Comparison of ENCODE assay signal across 8 cellular contexts in the genomic region with DNA sequence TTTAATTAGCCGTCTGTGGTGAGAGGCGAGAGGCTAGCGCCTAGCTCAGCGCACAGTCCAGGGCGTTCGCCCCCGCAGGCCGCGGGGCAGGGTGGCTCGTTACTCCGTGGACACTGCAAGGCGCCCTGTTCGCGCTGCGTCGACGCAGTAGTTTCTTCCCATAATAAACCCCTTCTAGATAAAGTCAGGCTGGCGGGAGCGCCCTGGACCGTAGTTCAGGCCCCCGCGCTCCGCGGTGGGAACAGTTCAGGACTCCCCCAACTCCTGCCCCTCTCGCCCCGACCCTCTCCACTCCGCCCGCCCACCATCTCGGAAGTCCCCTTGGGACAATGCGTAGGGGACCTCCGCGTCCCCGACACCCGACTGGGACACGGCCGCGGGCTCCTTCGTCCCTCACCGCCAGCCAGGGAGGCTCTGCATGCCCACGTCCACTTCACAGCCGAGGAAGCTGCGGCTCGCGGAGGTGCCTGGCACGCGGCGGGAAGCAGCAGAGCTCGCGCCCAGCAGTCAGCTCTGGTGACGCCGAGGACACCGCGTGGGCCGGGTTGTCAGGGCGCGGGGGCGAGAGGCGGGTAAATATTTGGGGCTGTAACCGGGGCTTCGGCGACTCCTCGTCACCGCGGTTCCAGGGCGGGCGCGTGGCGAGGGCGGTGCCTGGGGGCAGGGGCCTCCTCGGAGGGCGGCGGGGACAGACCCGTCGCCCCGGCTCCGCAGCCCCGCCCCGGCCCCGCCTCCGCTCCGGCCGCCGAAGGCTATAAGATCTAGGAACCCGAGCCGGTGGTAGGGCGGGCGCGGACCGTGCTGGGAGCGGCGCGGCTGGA. TPM values are rescaled to one million over a fixed set of nuclear protein-coding genes. Genes with fewer than 3 reads are reported as not detected.
DNase-seq lines count a peak whose midpoint lies in the region; ATAC-seq and TF ChIP-seq lines count a peak whose summit lies in the region.

A gene with protein sequence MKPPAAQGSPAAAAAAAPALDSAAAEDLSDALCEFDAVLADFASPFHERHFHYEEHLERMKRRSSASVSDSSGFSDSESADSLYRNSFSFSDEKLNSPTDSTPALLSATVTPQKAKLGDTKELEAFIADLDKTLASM (plus strand): TSS at position 783 of the 821 bp plus-strand sequence. CDS start 158 bp downstream, outside the sequence.

- peaks cover 38% of the 10 kb centered on the region for H3K36me3 Mint-ChIP-seq in activated naive CD8-positive, alpha-beta T cell treated with anti-CD3 and anti-CD28 coated beads, Interleukin-2, amount 50 U/mL, for 24 hours (ENCODE audit: low read depth)

- H3K9me3 Mint-ChIP-seq in activated naive CD8-positive, alpha-beta T cell treated with anti-CD3 and anti-CD28 coated beads, Interleukin-2, amount 50 U/mL, for 24 hours, result peaks cover 10% of the 10 kb centered on the region

- peaks cover 4% of the 10 kb centered on the region; the same call in 1 of the 2 replicates for H3K9me3 ChIP-seq in AG04450 (ENCODE audit: control insufficient read depth, insufficient read depth, low read length)
- no peaks in the 10 kb centered on the region for H3K9me3 ChIP-seq in left ventricle myocardium inferior (replicated peaks)
- H3K9me3 ChIP-seq in prostate gland, result no peaks in the 10 kb centered on the region
- H3K9me3 ChIP-seq in upper lobe of left lung, result no peaks in the 10 kb centered on the region

- WGBS in prostate gland, result 9% methylated on average over 91 of the region's 92 CpGs
- 10 to 11% methylated on average over 35 to 87 of the region's 92 CpGs for WGBS in upper lobe of left lung, 2 donors

- no peak for DNase-seq in AG04450 (ENCODE audit: low read depth, low spot score)
- peak; percentile 63 for DNase-seq in SW480 (ENCODE audit: low spot score)
- peak; percentile 97 for DNase-seq in activated naive CD8-positive, alpha-beta T cell treated with anti-CD3 and anti-CD28 coated beads, Interleukin-2, amount 50 U/mL, for 24 hours
- DNase-seq in left ventricle myocardium inferior, result peak; percentile 81
- DNase-seq in prostate gland (ENCODE audit: low spot score), result peak; percentile 74
- DNase-seq in upper lobe of left lung, result peak; percentile 86 to 99

- TF ChIP-seq POLR2A in prostate gland (IDR thresholded peaks at IDR 0.05), result peak; percentile 70
- peak in 2 of 4 donors; percentile 61 to 95 for TF ChIP-seq POLR2A in upper lobe of left lung (IDR thresholded peaks at IDR 0.05)

- CTCF ChIA-PET in AG04450 (lab: Charles Lee), result interaction anchor here (4.3 kb wide), 1 partner anchor 194 kb away, joined by 93 read pairs; no protein-coding TSS in a partner anchor

- H3K27me3 Mint-ChIP-seq in activated naive CD8-positive, alpha-beta T cell treated with anti-CD3 and anti-CD28 coated beads, Interleukin-2, amount 50 U/mL, for 24 hours, result peaks cover 21% of the 10 kb centered on the region

- peak within 1 kb of the TSS; percentile 84 for H3K4me3 ChIP-seq in AG04450 (ENCODE audit: low read depth, low read length)
- peak within 1 kb of the TSS; percentile 72 for H3K4me3 ChIP-seq in left ventricle myocardium inferior
- H3K4me3 ChIP-seq in prostate gland, result peak within 1 kb of the TSS; percentile 60 to 61
- peak within 1 kb of the TSS; percentile 80 to 92 (median 86) for H3K4me3 ChIP-seq in upper lobe of left lung

- TF ChIP-seq CTCF in AG04450 (IDR thresholded peaks at IDR 0.05; ENCODE audit: low read depth, low read length) (no peak), left ventricle myocardium inferior (IDR thresholded peaks at IDR 0.05; ENCODE audit: borderline replicate concordance) (no peak), prostate gland (IDR thresholded peaks at IDR 0.05) (no peak), upper lobe of left lung (IDR thresholded peaks at IDR 0.05) (no peak)

- H3K27me3 ChIP-seq in AG04450 (ENCODE audit: control insufficient read depth, insufficient read depth, low read length) (peaks cover 20% of the 10 kb centered on the region), left ventricle myocardium inferior (ENCODE audit: low read depth) (peaks cover 49% of the 10 kb centered on the region), prostate gland (replicated peaks; ENCODE audit: insufficient read depth) (no peaks in the 10 kb centered on the region), upper lobe of left lung (no peaks in the 10 kb centered on the region)

- peak in 2 of 4 donors; percentile 21 to 84 for TF ChIP-seq EP300 in upper lobe of left lung (IDR thresholded peaks at IDR 0.05)

- H3K27ac Mint-ChIP-seq in activated naive CD8-positive, alpha-beta T cell treated with anti-CD3 and anti-CD28 coated beads, Interleukin-2, amount 50 U/mL, for 24 hours, result peak within 1 kb of the TSS; percentile 96

- POLR2A ChIA-PET in AG04450 (lab: Yijun Ruan, JAX), result interaction anchor here (0.6 to 0.9 kb wide), 3 partner anchors 37 to 201 kb away, joined by 3 to 5 read pairs (median 4); no protein-coding TSS in a partner anchor

- H3K27ac ChIP-seq in AG04450 (ENCODE audit: low read depth, low read length) (no peak within 1 kb of the TSS), left ventricle myocardium inferior (replicated peaks) (peak within 1 kb of the TSS; percentile 79), prostate gland (peak within 1 kb of the TSS; percentile 23 to 64), upper lobe of left lung (peak within 1 kb of the TSS; percentile 89 to 96 (median 94))

- ATAC-seq in GM18867 (IDR thresholded peaks at IDR 0.05; ENCODE audit: unreplicated experiment) (peak; percentile 73), HG03175 (IDR thresholded peaks at IDR 0.05; ENCODE audit: unreplicated experiment) (peak; percentile 62), upper lobe of left lung (ENCODE audit: low FRiP score in 2 of 2) (peak; percentile 92 to 93)
- peak; percentile 75 for ATAC-seq in activated naive CD8-positive, alpha-beta T cell treated with anti-CD3 and anti-CD28 coated beads, Interleukin-2, amount 50 U/mL, for 24 hours

- H3K4me1 ChIP-seq in left ventricle myocardium inferior, result peaks cover 29% of the 10 kb centered on the region
- no peaks in the 10 kb centered on the region for H3K4me1 ChIP-seq in prostate gland (replicated peaks)
- H3K4me1 ChIP-seq in upper lobe of left lung, result peaks cover 0 to 30% (median 9%) of the 10 kb centered on the region in 4 donors

- intact Hi-C loops in left ventricle myocardium inferior (cut with micrococcal nuclease) (no loop called here), prostate gland (cut with DNase I) (no loop called here)

- H3K4me3 Mint-ChIP-seq in activated naive CD8-positive, alpha-beta T cell treated with anti-CD3 and anti-CD28 coated beads, Interleukin-2, amount 50 U/mL, for 24 hours, result peak within 1 kb of the TSS; percentile 89

- H3K36me3 ChIP-seq in left ventricle myocardium inferior, result peaks cover 17% of the 10 kb centered on the region
- no peaks in the 10 kb centered on the region for H3K36me3 ChIP-seq in prostate gland
- peaks cover 0 to 42% (median 12%) of the 10 kb centered on the region in 4 donors for H3K36me3 ChIP-seq in upper lobe of left lung

- H3K4me1 Mint-ChIP-seq in activated naive CD8-positive, alpha-beta T cell treated with anti-CD3 and anti-CD28 coated beads, Interleukin-2, amount 50 U/mL, for 24 hours, result peaks cover 54% of the 10 kb centered on the region

RNA-seq across cellular contexts. Expression of the gene that starts here (rescaled TPM):
- 141 TPM in 2 replicates for polyA plus RNA-seq in AG04450 (2011; rRNA removed)
- 32.8 and 38.8 TPM in 2 replicates for polyA minus RNA-seq in AG04450 (2011; rRNA and poly(A)+ RNA removed)
- total RNA-seq in left ventricle myocardium inferior (45.8 TPM), prostate gland (100 to 1,000 TPM in 1 of 2 donors, 10 to 100 TPM in 1; 87.0 to 140 TPM), upper lobe of left lung (1,000 to 10,000 TPM in 2 of 6 donors, 100 to 1,000 TPM in 4; 359 to 1,301 (median 720) TPM)
